ENCODE assay signal across 8 cellular contexts in genomic region chr12:53508534-53509199, GRCh38. TPM values are rescaled to one million over a fixed set of nuclear protein-coding genes. Genes with fewer than 3 reads are reported as not detected.
DNase-seq lines count a peak whose midpoint lies in the region; ATAC-seq and TF ChIP-seq lines count a peak whose summit lies in the region.

No MANE protein-coding gene starts in this region.

- H3K27ac Mint-ChIP-seq in activated CD4-positive, alpha-beta T cell treated with anti-CD3 and anti-CD28 coated beads for 36 hours = peak overlapping the region; percentile 47

- H3K36me3 ChIP-seq in BLaER1 (peaks cover 84% of the 10 kb centered on the region), left lung (peaks cover 0 to 80% of the 10 kb centered on the region in 2 donors)

- TF ChIP-seq CTCF in left lung (IDR thresholded peaks at IDR 0.05) = peak; percentile 86 to 90

- no peaks in the 10 kb centered on the region for H3K9me3 ChIP-seq in BLaER1
- H3K9me3 ChIP-seq in left lung = no peaks in the 10 kb centered on the region

- H3K9ac ChIP-seq in BLaER1 = peak overlapping the region; percentile 53; the same call in 1 of the 2 replicates

- H3K27me3 Mint-ChIP-seq in activated CD4-positive, alpha-beta T cell treated with anti-CD3 and anti-CD28 coated beads for 36 hours = no peaks in the 10 kb centered on the region

- no peaks in the 10 kb centered on the region for H3K9me3 Mint-ChIP-seq in activated CD4-positive, alpha-beta T cell treated with anti-CD3 and anti-CD28 coated beads for 36 hours (ENCODE audit: low read depth)

- H3K36me3 Mint-ChIP-seq in activated CD4-positive, alpha-beta T cell treated with anti-CD3 and anti-CD28 coated beads for 36 hours (ENCODE audit: low read depth) = peaks cover 4% of the 10 kb centered on the region

- H3K4me1 Mint-ChIP-seq in activated CD4-positive, alpha-beta T cell treated with anti-CD3 and anti-CD28 coated beads for 36 hours = peaks cover 7% of the 10 kb centered on the region

- no peak overlapping the region for H3K4me3 Mint-ChIP-seq in activated CD4-positive, alpha-beta T cell treated with anti-CD3 and anti-CD28 coated beads for 36 hours

- H3K4me2 ChIP-seq in BLaER1 = peak overlapping the region; percentile 58

- CTCF ChIA-PET in activated CD4-positive, alpha-beta T cell treated with anti-CD3 and anti-CD28 coated beads for 36 hours (lab: Charles Lee) = interaction anchor here (0.6 to 4.3 kb wide), 48 partner anchors 8 to 713 kb away, joined by 3 to 44 read pairs (median 4); partner anchors contain the start of genes AAAS, ATP5MC2, MYG1 and PFDN5

- H4K20me1 ChIP-seq in BLaER1 = no peaks in the 10 kb centered on the region

- H3K27ac ChIP-seq in BLaER1 = peak overlapping the region; percentile 55; the same call in 1 of the 2 replicates
- H3K27ac ChIP-seq in left lung = peak overlapping the region in 1 of 2 donors; percentile 68

- H3K27me3 ChIP-seq in BLaER1 = no peaks in the 10 kb centered on the region
- no peaks in the 10 kb centered on the region for H3K27me3 ChIP-seq in left lung

- DNase-seq in GM19240 (ENCODE audit: insufficient read length, low spot score) (peak; percentile 61), NCI-H524 treated with DMSO at 0.1 percent for 48 hours (lab: John Stamatoyannopoulos, UW) (peak; percentile 85), cerebellum (ENCODE audit: low spot score) (peak; percentile 85), left lung (peak; percentile 84 to 91)
- peak; percentile 92 for DNase-seq in activated CD4-positive, alpha-beta T cell treated with anti-CD3 and anti-CD28 coated beads for 36 hours
- DNase-seq in stimulated activated CD4-positive, alpha-beta T cell treated with anti-CD3 and anti-CD28 coated beads, TNF-alpha, amount 100 ng/mL, for 4 hours (ENCODE audit: low read depth in 3 of 3) = peak; percentile 68 to 71 (median 70)

- intact Hi-C loops in activated CD4-positive, alpha-beta T cell treated with anti-CD3 and anti-CD28 coated beads for 36 hours (cut with DNase I, micrococcal nuclease) = loop anchor here (1.0 to 2.0 kb wide), 5 partner anchors 87 to 184 kb away; no protein-coding TSS in a partner anchor
- intact Hi-C loops in left lung (cut with DNase I) = loop anchor here in 1 of 2 donors (10.0 kb wide), 1 partner anchor 184 kb away; the partner anchor contains the start of gene AAAS

- peaks cover 11% of the 10 kb centered on the region for H3K4me1 ChIP-seq in BLaER1
- peaks cover 9 to 14% of the 10 kb centered on the region in 2 donors for H3K4me1 ChIP-seq in left lung

- POLR2A ChIA-PET in activated CD4-positive, alpha-beta T cell treated with anti-CD3 and anti-CD28 coated beads for 36 hours (lab: Charles Lee) = interaction anchor here (0.9 to 1.4 kb wide), 5 partner anchors 9 to 184 kb away, joined by 3 to 6 read pairs (median 3); no protein-coding TSS in a partner anchor

- ATAC-seq in HG03457 (IDR thresholded peaks at IDR 0.05; ENCODE audit: unreplicated experiment) (peak; percentile 66), left lung (peak; percentile 93)
- peak; percentile 99 for ATAC-seq in activated CD4-positive, alpha-beta T cell treated with anti-CD3 and anti-CD28 coated beads for 36 hours

- H3K4me3 ChIP-seq in BLaER1 (no peak overlapping the region), left lung (no peak overlapping the region)

RNA-seq across cellular contexts. Expression of gene NPFF, which starts 1.4 kb away (rescaled TPM):
- total RNA-seq in activated CD4-positive, alpha-beta T cell treated with anti-CD3 and anti-CD28 coated beads for 36 hours = not detected
- total RNA-seq in cerebellum (not detected), left lung (not detected)

RNA-seq across cellular contexts. Expression of gene TARBP2, which starts 7.6 kb away (rescaled TPM):
- total RNA-seq in activated CD4-positive, alpha-beta T cell treated with anti-CD3 and anti-CD28 coated beads for 36 hours = 10 to 100 TPM; 28.3 to 30.2 TPM
- total RNA-seq in cerebellum = 26.4 TPM
- 10 to 100 TPM; 35.6 to 39.9 TPM for total RNA-seq in left lung

RNA-seq across cellular contexts. Expression of gene MAP3K12, which starts 9.4 kb away (rescaled TPM):
- 10 to 100 TPM; 12.6 to 13.8 TPM for total RNA-seq in activated CD4-positive, alpha-beta T cell treated with anti-CD3 and anti-CD28 coated beads for 36 hours
- total RNA-seq in cerebellum = 32.9 TPM
- total RNA-seq in left lung = 10 to 100 TPM; 19.9 to 24.2 TPM

RNA-seq across cellular contexts. Expression of gene PCBP2, which starts 56.8 kb away (rescaled TPM):
- 100 to 1,000 TPM; 881 to 999 TPM for total RNA-seq in activated CD4-positive, alpha-beta T cell treated with anti-CD3 and anti-CD28 coated beads for 36 hours
- total RNA-seq in cerebellum (280 TPM), left lung (100 to 1,000 TPM; 634 to 679 TPM)
